ENCODE assay signal across 11 cellular contexts in the genomic region with DNA sequence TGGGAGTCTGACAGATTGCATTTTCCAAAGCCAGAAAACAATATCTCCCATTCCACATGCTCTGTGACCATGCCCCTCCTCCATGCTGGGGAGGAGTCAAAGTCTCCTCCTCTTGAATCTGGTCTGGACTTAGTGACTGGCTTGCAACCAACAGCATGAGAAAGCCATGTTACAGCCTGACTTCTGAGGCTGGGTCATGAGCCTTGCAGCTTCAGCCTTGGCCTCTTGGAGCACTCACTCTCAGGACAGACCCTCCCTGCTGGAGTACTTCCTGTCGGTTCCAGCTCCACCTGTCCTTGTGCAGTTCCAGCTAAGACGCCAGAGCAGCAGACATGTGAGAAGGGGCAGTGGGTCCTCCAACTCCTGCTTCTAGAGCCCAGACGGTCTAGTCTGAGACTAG. TPM values are rescaled to one million over a fixed set of nuclear protein-coding genes. Genes with fewer than 3 reads are reported as not detected.
A peak's percentile ranks its signal among the peaks of the same experiment; 100 is the strongest.
DNase-seq lines count a peak whose midpoint lies in the region; ATAC-seq and TF ChIP-seq lines count a peak whose summit lies in the region.
"Had no signal": no experiment of that assay in that cellular context is flagged by ENCODE, and none has a peak within 500 bp of the region (broad histone marks: within the 10 kb centered on the region; RNA-seq: fewer than 3 reads in every experiment).

No MANE protein-coding gene starts in this region.

- no peaks in the 10 kb centered on the region for H3K4me1 ChIP-seq in endodermal cell (ENCODE audit: control insufficient read depth, insufficient read depth, low read length)
- H3K4me1 ChIP-seq: suprapubic skin had no signal

- H3K27me3 Mint-ChIP-seq in endodermal cell (ENCODE audit: insufficient read depth): peaks cover 14% of the 10 kb centered on the region
- H3K27me3 Mint-ChIP-seq in nephron progenitor cell (ENCODE audit: low read depth, poor library complexity): peaks cover 66% of the 10 kb centered on the region
- peaks cover 40% of the 10 kb centered on the region for H3K27me3 Mint-ChIP-seq in activated CD4-positive, alpha-beta memory T cell treated with anti-CD3 and anti-CD28 coated beads, Interleukin-2, amount 10 ng/mL, durations not matched to agents 7 days and 5 days

- no peaks in the 10 kb centered on the region for H3K9me3 Mint-ChIP-seq in endodermal cell
- no peaks in the 10 kb centered on the region for H3K9me3 Mint-ChIP-seq in nephron progenitor cell
- H3K9me3 Mint-ChIP-seq in activated CD4-positive, alpha-beta memory T cell treated with anti-CD3 and anti-CD28 coated beads, Interleukin-2, amount 10 ng/mL, durations not matched to agents 7 days and 5 days: no peaks in the 10 kb centered on the region

- ATAC-seq in GM21786 (IDR thresholded peaks at IDR 0.05; ENCODE audit: unreplicated experiment) (no peak), HG03280 (IDR thresholded peaks at IDR 0.05; ENCODE audit: unreplicated experiment) (no peak), GM18502 (IDR thresholded peaks at IDR 0.05; ENCODE audit: poor library complexity, unreplicated experiment) (no peak)

- POLR2A ChIA-PET in activated CD4-positive, alpha-beta memory T cell treated with anti-CD3 and anti-CD28 coated beads, Interleukin-2, amount 10 ng/mL, durations not matched to agents 7 days and 5 days (lab: Charles Lee): no interaction called here

- H3K27ac Mint-ChIP-seq in endodermal cell (no peak overlapping the region), nephron progenitor cell (peak overlapping the region; percentile 39)
- H3K27ac Mint-ChIP-seq in activated CD4-positive, alpha-beta memory T cell treated with anti-CD3 and anti-CD28 coated beads, Interleukin-2, amount 10 ng/mL, durations not matched to agents 7 days and 5 days: no peak overlapping the region

- H3K4me3 Mint-ChIP-seq in endodermal cell (no peak overlapping the region), nephron progenitor cell (no peak overlapping the region)
- no peak overlapping the region for H3K4me3 Mint-ChIP-seq in activated CD4-positive, alpha-beta memory T cell treated with anti-CD3 and anti-CD28 coated beads, Interleukin-2, amount 10 ng/mL, durations not matched to agents 7 days and 5 days

- CTCF ChIA-PET in activated CD4-positive, alpha-beta memory T cell treated with anti-CD3 and anti-CD28 coated beads, Interleukin-2, amount 10 ng/mL, durations not matched to agents 7 days and 5 days (lab: Charles Lee): no interaction called here

- H3K36me3 ChIP-seq in endodermal cell (ENCODE audit: control insufficient read depth, insufficient read depth, low read length): no peaks in the 10 kb centered on the region
- H3K36me3 ChIP-seq: suprapubic skin had no signal

- H3K36me3 Mint-ChIP-seq in endodermal cell (ENCODE audit: low read depth) (no peaks in the 10 kb centered on the region), nephron progenitor cell (ENCODE audit: low read depth) (no peaks in the 10 kb centered on the region)
- H3K36me3 Mint-ChIP-seq in activated CD4-positive, alpha-beta memory T cell treated with anti-CD3 and anti-CD28 coated beads, Interleukin-2, amount 10 ng/mL, durations not matched to agents 7 days and 5 days (ENCODE audit: low read depth): no peaks in the 10 kb centered on the region

- peaks cover 14% of the 10 kb centered on the region for H3K27me3 ChIP-seq in endodermal cell (ENCODE audit: control insufficient read depth, insufficient read depth, low read length, poor library complexity, severe bottlenecking)

- no peak overlapping the region for H3K4me3 ChIP-seq in endodermal cell (ENCODE audit: low read length)
- H3K4me3 ChIP-seq: suprapubic skin had no signal

- no peaks in the 10 kb centered on the region for H3K9me3 ChIP-seq in endodermal cell (ENCODE audit: control insufficient read depth, low read length)
- H3K9me3 ChIP-seq: suprapubic skin had no signal

- 55 to 56% methylated on average over 2 to 3 of the region's 3 CpGs for WGBS in endodermal cell (ENCODE audit: insufficient coverage in 1 of 2, insufficient read length in 1 of 2), 2 experiments

- no peak overlapping the region for H3K9ac ChIP-seq in endodermal cell (ENCODE audit: extremely low read depth, low read length, poor library complexity, severe bottlenecking)

- H3K27ac ChIP-seq in endodermal cell (ENCODE audit: low read depth, low read length): no peak overlapping the region
- H3K27ac ChIP-seq: suprapubic skin had no signal

- H3K4me1 Mint-ChIP-seq in endodermal cell: peaks cover 3% of the 10 kb centered on the region
- peaks cover 3% of the 10 kb centered on the region for H3K4me1 Mint-ChIP-seq in nephron progenitor cell
- peaks cover 7% of the 10 kb centered on the region for H3K4me1 Mint-ChIP-seq in activated CD4-positive, alpha-beta memory T cell treated with anti-CD3 and anti-CD28 coated beads, Interleukin-2, amount 10 ng/mL, durations not matched to agents 7 days and 5 days

- TF ChIP-seq CTCF in GM12872 (IDR thresholded peaks at IDR 0.05; ENCODE audit: insufficient read depth, low read depth, low read length) (peak; percentile 35; the same call in 1 of the 3 replicates), endodermal cell (conservative IDR thresholded peaks at IDR 0.05) (peak; percentile 60), nephron progenitor cell (IDR thresholded peaks at IDR 0.05) (no peak)

- DNase-seq in NCI-H146 treated with DMSO at 0.1 percent for 48 hours (lab: John Stamatoyannopoulos, UW; ENCODE audit: unreplicated experiment): peak; percentile 18
- peak; percentile 92 for DNase-seq in endodermal cell
- DNase-seq in nephron progenitor cell: peak; percentile 5
- no peak for DNase-seq in activated CD4-positive, alpha-beta memory T cell treated with anti-CD3 and anti-CD28 coated beads, Interleukin-2, amount 10 ng/mL, durations not matched to agents 7 days and 5 days
- DNase-seq: activated naive CD4-positive, alpha-beta T cell treated with Interleukin-2 at 50 U/mL for 16 hours; NCI-H774 had no signal

RNA-seq across cellular contexts. Expression of a gene that starts 49.7 kb away (rescaled TPM):
- total RNA-seq in endodermal cell: 10 to 100 TPM; 23.3 to 25.2 TPM
- 27.6 TPM for polyA plus RNA-seq in endodermal cell (2013, experiment 1 of 2)
- polyA plus RNA-seq in endodermal cell (2013, experiment 2 of 2): 28.5 TPM
- total RNA-seq in activated CD4-positive, alpha-beta memory T cell treated with anti-CD3 and anti-CD28 coated beads, Interleukin-2, amount 10 ng/mL, durations not matched to agents 7 days and 5 days: 10 to 100 TPM; 19.4 to 19.7 TPM

RNA-seq across cellular contexts. Expression of a gene that starts 57.4 kb away (rescaled TPM):
- 10 to 100 TPM; 32.6 to 41.2 TPM for total RNA-seq in endodermal cell
- polyA plus RNA-seq in endodermal cell (2013, experiment 1 of 2): 30.8 TPM
- 26.2 TPM for polyA plus RNA-seq in endodermal cell (2013, experiment 2 of 2)
- 10 to 100 TPM; 29.6 to 30.1 TPM for total RNA-seq in activated CD4-positive, alpha-beta memory T cell treated with anti-CD3 and anti-CD28 coated beads, Interleukin-2, amount 10 ng/mL, durations not matched to agents 7 days and 5 days
